In genomic region chr7:43560742-43561330, GRCh38 we compare ENCODE assay signal across 2 cellular contexts.
TF ChIP-seq lines count a peak whose summit lies in the region.

No MANE protein-coding gene starts in this region.

TF ChIP-seq in H1, 55 proteins besides CTCF, POLR2A, EP300 and RAD21 (continued from another document):
- TF ChIP-seq KDM5A (IDR thresholded peaks at IDR 0.05; ENCODE audit: low read length), result no peak
- TF ChIP-seq, protein P1, sequence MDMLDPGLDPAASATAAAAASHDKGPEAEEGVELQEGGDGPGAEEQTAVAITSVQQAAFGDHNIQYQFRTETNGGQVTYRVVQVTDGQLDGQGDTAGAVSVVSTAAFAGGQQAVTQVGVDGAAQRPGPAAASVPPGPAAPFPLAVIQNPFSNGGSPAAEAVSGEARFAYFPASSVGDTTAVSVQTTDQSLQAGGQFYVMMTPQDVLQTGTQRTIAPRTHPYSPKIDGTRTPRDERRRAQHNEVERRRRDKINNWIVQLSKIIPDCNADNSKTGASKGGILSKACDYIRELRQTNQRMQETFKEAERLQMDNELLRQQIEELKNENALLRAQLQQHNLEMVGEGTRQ (IDR thresholded peaks at IDR 0.05; ENCODE audit: low read length), result 0 out of 2 replicates have a peak, but pooled peaks have one; percentile 8
- no peak for TF ChIP-seq FOSL1 (IDR thresholded peaks at IDR 0.05; ENCODE audit: insufficient read depth, low read depth, low read length)
- TF ChIP-seq, protein P2, sequence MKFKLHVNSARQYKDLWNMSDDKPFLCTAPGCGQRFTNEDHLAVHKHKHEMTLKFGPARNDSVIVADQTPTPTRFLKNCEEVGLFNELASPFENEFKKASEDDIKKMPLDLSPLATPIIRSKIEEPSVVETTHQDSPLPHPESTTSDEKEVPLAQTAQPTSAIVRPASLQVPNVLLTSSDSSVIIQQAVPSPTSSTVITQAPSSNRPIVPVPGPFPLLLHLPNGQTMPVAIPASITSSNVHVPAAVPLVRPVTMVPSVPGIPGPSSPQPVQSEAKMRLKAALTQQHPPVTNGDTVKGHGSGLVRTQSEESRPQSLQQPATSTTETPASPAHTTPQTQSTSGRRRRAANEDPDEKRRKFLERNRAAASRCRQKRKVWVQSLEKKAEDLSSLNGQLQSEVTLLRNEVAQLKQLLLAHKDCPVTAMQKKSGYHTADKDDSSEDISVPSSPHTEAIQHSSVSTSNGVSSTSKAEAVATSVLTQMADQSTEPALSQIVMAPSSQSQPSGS (IDR thresholded peaks at IDR 0.05; ENCODE audit: low read length), result no peak
- no peak for TF ChIP-seq JUND (IDR thresholded peaks at IDR 0.05; ENCODE audit: low read length)
- no peak for TF ChIP-seq RBBP5 (IDR thresholded peaks at IDR 0.05; ENCODE audit: borderline replicate concordance, low read depth, low read length)

TF ChIP-seq in liver, 16 proteins besides CTCF, POLR2A, EP300 and RAD21 (continued from another document):
- TF ChIP-seq, protein P3, sequence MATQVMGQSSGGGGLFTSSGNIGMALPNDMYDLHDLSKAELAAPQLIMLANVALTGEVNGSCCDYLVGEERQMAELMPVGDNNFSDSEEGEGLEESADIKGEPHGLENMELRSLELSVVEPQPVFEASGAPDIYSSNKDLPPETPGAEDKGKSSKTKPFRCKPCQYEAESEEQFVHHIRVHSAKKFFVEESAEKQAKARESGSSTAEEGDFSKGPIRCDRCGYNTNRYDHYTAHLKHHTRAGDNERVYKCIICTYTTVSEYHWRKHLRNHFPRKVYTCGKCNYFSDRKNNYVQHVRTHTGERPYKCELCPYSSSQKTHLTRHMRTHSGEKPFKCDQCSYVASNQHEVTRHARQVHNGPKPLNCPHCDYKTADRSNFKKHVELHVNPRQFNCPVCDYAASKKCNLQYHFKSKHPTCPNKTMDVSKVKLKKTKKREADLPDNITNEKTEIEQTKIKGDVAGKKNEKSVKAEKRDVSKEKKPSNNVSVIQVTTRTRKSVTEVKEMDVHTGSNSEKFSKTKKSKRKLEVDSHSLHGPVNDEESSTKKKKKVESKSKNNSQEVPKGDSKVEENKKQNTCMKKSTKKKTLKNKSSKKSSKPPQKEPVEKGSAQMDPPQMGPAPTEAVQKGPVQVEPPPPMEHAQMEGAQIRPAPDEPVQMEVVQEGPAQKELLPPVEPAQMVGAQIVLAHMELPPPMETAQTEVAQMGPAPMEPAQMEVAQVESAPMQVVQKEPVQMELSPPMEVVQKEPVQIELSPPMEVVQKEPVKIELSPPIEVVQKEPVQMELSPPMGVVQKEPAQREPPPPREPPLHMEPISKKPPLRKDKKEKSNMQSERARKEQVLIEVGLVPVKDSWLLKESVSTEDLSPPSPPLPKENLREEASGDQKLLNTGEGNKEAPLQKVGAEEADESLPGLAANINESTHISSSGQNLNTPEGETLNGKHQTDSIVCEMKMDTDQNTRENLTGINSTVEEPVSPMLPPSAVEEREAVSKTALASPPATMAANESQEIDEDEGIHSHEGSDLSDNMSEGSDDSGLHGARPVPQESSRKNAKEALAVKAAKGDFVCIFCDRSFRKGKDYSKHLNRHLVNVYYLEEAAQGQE (IDR thresholded peaks at IDR 0.05), result no peak
- TF ChIP-seq EGR1 (IDR thresholded peaks at IDR 0.05; ENCODE audit: low read depth in 2 of 2) (no peak), ATF3 (IDR thresholded peaks at IDR 0.05) (no peak), MAX (IDR thresholded peaks at IDR 0.05) (peak; percentile 32), FOXA2 (IDR thresholded peaks at IDR 0.05) (no peak), HNF4G (IDR thresholded peaks at IDR 0.05) (no peak)
